17 cellular contexts compared by ENCODE assay signal in genomic region chr2:239966848-239967136, GRCh38. TPM values are rescaled to one million over a fixed set of nuclear protein-coding genes. Genes with fewer than 3 reads are reported as not detected.
A peak's percentile ranks its signal among the peaks of the same experiment; 100 is the strongest.
DNase-seq lines count a peak whose midpoint lies in the region; ATAC-seq and TF ChIP-seq lines count a peak whose summit lies in the region.
"Had no signal": no experiment of that assay in that cellular context is flagged by ENCODE, and none has a peak within 500 bp of the region (broad histone marks: within the 10 kb centered on the region; RNA-seq: fewer than 3 reads in every experiment).

No MANE protein-coding gene starts in this region.

- H3K4me1 ChIP-seq in body of pancreas = no peaks in the 10 kb centered on the region
- peaks cover 9% of the 10 kb centered on the region for H3K4me1 ChIP-seq in testis

- no peaks in the 10 kb centered on the region for H3K27me3 ChIP-seq in body of pancreas
- no peaks in the 10 kb centered on the region for H3K27me3 ChIP-seq in testis
- H3K27me3 ChIP-seq: BLaER1 had no signal

- H3K27ac ChIP-seq in body of pancreas (no peak overlapping the region), testis (no peak overlapping the region)
- H3K27ac ChIP-seq: BLaER1 had no signal

- no peak for TF ChIP-seq POLR2A in body of pancreas (IDR thresholded peaks at IDR 0.05)
- TF ChIP-seq POLR2A in lower leg skin (IDR thresholded peaks at IDR 0.05) = no peak
- TF ChIP-seq POLR2A in testis (IDR thresholded peaks at IDR 0.05) = no peak

- ATAC-seq in body of pancreas = peak; percentile 45
- no peak for ATAC-seq in GM19023 (IDR thresholded peaks at IDR 0.05; ENCODE audit: unreplicated experiment)
- ATAC-seq: Panc1 had no signal

- H3K4me3 ChIP-seq in body of pancreas (no peak overlapping the region), fibroblast of mammary gland (ENCODE audit: control insufficient read depth, low read depth, low read length) (no peak overlapping the region), lower leg skin (ENCODE audit: low read depth, poor library complexity, severe bottlenecking) (no peak overlapping the region), testis (no peak overlapping the region)
- H3K4me3 ChIP-seq: BLaER1 had no signal

- H3K9me3 Mint-ChIP-seq in HFFc6 = peaks cover 24% of the 10 kb centered on the region
- H3K9me3 Mint-ChIP-seq in mesothelial cell of epicardium = peaks cover 31% of the 10 kb centered on the region

- no peak overlapping the region for H3K4me3 Mint-ChIP-seq in HFFc6
- no peak overlapping the region for H3K4me3 Mint-ChIP-seq in mesothelial cell of epicardium
- H3K4me3 Mint-ChIP-seq: CD8-positive, alpha-beta memory T cell had no signal

- DNase-seq in body of pancreas = peak in 1 of 4 donors; percentile 25
- DNase-seq in fibroblast of mammary gland (ENCODE audit: low read depth) = peak; percentile 22
- peak; percentile 47 to 88 for DNase-seq in lower leg skin (ENCODE audit: low spot score in 2 of 2)
- DNase-seq in testis = peak; percentile 76
- DNase-seq in HFFc6 = no peak
- DNase-seq in NK-92 (lab: John Stamatoyannopoulos, UW; ENCODE audit: unreplicated experiment) = no peak
- no peak for DNase-seq in mesothelial cell of epicardium (ENCODE audit: low spot score in 2 of 2, unreplicated experiment in 2 of 2)
- DNase-seq: CD8-positive, alpha-beta memory T cell; DND-41; GDM1; Karpas-422; NCI-H1930; NCI-H2171 treated with DMSO at 0.1 percent for 48 hours; NCI-H82 had no signal

- peaks cover 4 to 12% of the 10 kb centered on the region in 2 donors for H3K36me3 ChIP-seq in body of pancreas (replicated peaks in 1 of 2; ENCODE audit: insufficient read depth in 1 of 2, low read depth in 2 of 2)
- no peaks in the 10 kb centered on the region for H3K36me3 ChIP-seq in testis (ENCODE audit: low read depth, missing control alignments)

- H3K36me3 Mint-ChIP-seq in HFFc6 (ENCODE audit: low read depth) = peaks cover 38% of the 10 kb centered on the region
- peaks cover 69% of the 10 kb centered on the region for H3K36me3 Mint-ChIP-seq in mesothelial cell of epicardium

- H3K27me3 Mint-ChIP-seq in HFFc6 (ENCODE audit: insufficient read depth) (peaks cover 3% of the 10 kb centered on the region), mesothelial cell of epicardium (ENCODE audit: low read depth) (no peaks in the 10 kb centered on the region)
- H3K27me3 Mint-ChIP-seq: CD8-positive, alpha-beta memory T cell had no signal

- H3K27ac Mint-ChIP-seq in HFFc6 = no peak overlapping the region
- H3K27ac Mint-ChIP-seq in mesothelial cell of epicardium = no peak overlapping the region
- H3K27ac Mint-ChIP-seq: CD8-positive, alpha-beta memory T cell had no signal

- no peaks in the 10 kb centered on the region for H3K4me1 Mint-ChIP-seq in HFFc6 (ENCODE audit: low read depth)
- H3K4me1 Mint-ChIP-seq in mesothelial cell of epicardium = no peaks in the 10 kb centered on the region
- H3K4me1 Mint-ChIP-seq: CD8-positive, alpha-beta memory T cell had no signal

- H3K9me3 ChIP-seq in body of pancreas (peaks cover 0 to 8% (median 0%) of the 10 kb centered on the region in 3 donors), testis (no peaks in the 10 kb centered on the region)

- 81 to 90% methylated on average over 4 of the region's 4 CpGs for WGBS in body of pancreas, 2 donors
- 24 to 31% methylated on average over 4 of the region's 4 CpGs for WGBS in lower leg skin, 2 donors
- WGBS in testis, 2 donors = 55 to 59% methylated on average over 4 of the region's 4 CpGs

- intact Hi-C loops in body of pancreas (cut with DNase I) (no loop called here), lower leg skin (cut with DNase I; ENCODE audit: low total_unique reads) (no loop called here), testis (cut with DNase I; ENCODE audit: low total_unique reads) (no loop called here)

- TF ChIP-seq CTCF in body of pancreas (IDR thresholded peaks at IDR 0.05) (no peak), fibroblast of mammary gland (conservative IDR thresholded peaks at IDR 0.05; ENCODE audit: control insufficient read depth, insufficient read depth, low read depth, low read length) (no peak), lower leg skin (IDR thresholded peaks at IDR 0.05) (no peak), testis (IDR thresholded peaks at IDR 0.05) (no peak), HFFc6 (IDR thresholded peaks at IDR 0.05) (no peak), mesothelial cell of epicardium (IDR thresholded peaks at IDR 0.05; ENCODE audit: unreplicated experiment) (no peak)

RNA-seq across cellular contexts. Expression of gene NDUFA10, which starts 58.4 kb away (rescaled TPM):
- total RNA-seq in body of pancreas (100 to 1,000 TPM in 1 of 2 donors, 10 to 100 TPM in 1; 39.2 to 113 TPM), lower leg skin (100 to 1,000 TPM; 164 to 187 (median 182) TPM), testis (100 to 1,000 TPM; 139 to 165 TPM), mesothelial cell of epicardium (121 to 129 TPM (median 125 TPM) in 3 replicates)
- polyA plus RNA-seq in testis (ENCODE audit: insufficient read depth, low read depth, low replicate concordance) = 108 TPM
- total RNA-seq in HFFc6 (2021; fragmentation: NEBNext Ultra II Directional; extraction: Animal tissue kit (Norgen Biotek cat#: 25700)) = 100 to 1,000 TPM; 116 to 133 (median 125) TPM

Comparison
In these comparisons a context has a peak if more than half of its experiments do, and no peak if none do; other contexts are left out.
1. DNase-seq: peak in fibroblast of mammary gland (single experiment), lower leg skin (2 of 2) and testis (single experiment); none in HFFc6 (single experiment), NK-92 (single experiment) and mesothelial cell of epicardium (0 of 2).